In the genomic region with DNA sequence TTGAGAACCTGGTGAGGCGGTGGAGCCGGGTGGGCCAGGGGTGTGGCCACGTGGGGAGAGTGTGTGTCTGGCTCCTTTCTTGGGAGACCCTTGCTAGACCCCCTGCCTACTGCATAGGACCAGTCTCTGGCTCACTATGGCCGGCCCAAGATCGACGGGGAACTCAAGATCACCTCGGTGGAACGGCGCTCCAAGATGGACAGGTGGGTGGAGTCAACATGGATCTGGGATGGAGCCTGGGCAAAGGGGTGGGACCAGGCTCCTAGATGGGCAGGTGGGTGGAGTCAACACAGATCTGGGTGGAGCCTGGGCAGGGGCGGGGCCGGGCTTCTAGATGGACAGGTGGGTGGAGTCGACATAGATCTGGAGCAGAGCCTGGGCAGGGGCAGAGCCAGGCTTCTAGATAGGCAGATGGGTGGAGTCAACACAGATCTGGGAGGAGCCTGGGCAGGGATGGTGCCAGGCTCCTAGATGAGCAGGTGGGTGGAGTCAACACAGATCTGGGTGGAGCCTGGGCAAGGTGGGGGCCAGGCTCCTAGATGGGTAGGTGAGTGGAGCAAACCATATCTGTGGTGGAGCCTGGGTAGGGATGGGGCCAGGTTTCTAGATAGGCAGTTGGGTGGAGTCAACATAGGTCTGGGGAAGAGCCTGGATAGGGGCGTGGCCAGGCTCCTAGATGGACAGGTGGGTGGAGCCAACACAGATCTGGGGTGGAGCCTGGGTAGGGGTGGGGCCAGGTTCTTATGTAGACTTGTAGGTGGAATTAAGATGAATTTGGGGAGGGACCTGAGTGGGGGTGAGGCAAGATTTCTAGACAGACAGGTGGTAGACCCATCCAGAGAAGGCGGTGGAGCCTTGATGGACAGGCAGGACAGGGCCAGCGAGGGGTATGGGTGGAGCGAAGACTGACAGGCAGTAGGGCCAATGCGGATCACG, we compare ENCODE assay signal across 8 cellular contexts. TPM values are rescaled to one million over a fixed set of nuclear protein-coding genes. Genes with fewer than 3 reads are reported as not detected.
DNase-seq lines count a peak whose midpoint lies in the region; ATAC-seq and TF ChIP-seq lines count a peak whose summit lies in the region.

No MANE protein-coding gene starts in this region.

- peaks cover 2% of the 10 kb centered on the region for H3K4me1 ChIP-seq in parathyroid adenoma
- no peaks in the 10 kb centered on the region for H3K4me1 ChIP-seq in tibial nerve

- H3K9me3 ChIP-seq in MG63 (no peaks in the 10 kb centered on the region), parathyroid adenoma (ENCODE audit: control insufficient read depth, low read length) (no peaks in the 10 kb centered on the region), tibial nerve (peaks cover 0 to 8% (median 0%) of the 10 kb centered on the region in 4 donors)

- DNase-seq in ELR (ENCODE audit: low read depth) (peak; percentile 24), MG63 (peak; percentile 15), cortex of kidney (lab: John Stamatoyannopoulos, UW) (no peak), tibial nerve (ENCODE audit: low spot score in 2 of 2) (no peak), hippocampal formation (lab: John Stamatoyannopoulos, UW) (no peak)
- DNase-seq in activated T-cell treated with anti-CD3 and anti-CD28 coated beads, Interleukin-2, amount 50 U/mL, for 72 hours: peak; percentile 58 to 70

- peak overlapping the region; percentile 65 for H3K4me2 ChIP-seq in parathyroid adenoma (ENCODE audit: low read length)

- H3K9me3 Mint-ChIP-seq in activated T-cell treated with anti-CD3 and anti-CD28 coated beads, Interleukin-2, amount 50 U/mL, for 72 hours: no peaks in the 10 kb centered on the region

- H2AFZ ChIP-seq in parathyroid adenoma: peak overlapping the region; percentile 69

- TF ChIP-seq CTCF in parathyroid adenoma (IDR thresholded peaks at IDR 0.05) (no peak), tibial nerve (IDR thresholded peaks at IDR 0.05) (no peak)

- H3K4me3 ChIP-seq in MG63 (no peak overlapping the region), parathyroid adenoma (ENCODE audit: low read depth, low read length) (peak overlapping the region; percentile 43), tibial nerve (no peak overlapping the region)

- H3K9ac ChIP-seq in parathyroid adenoma: no peak overlapping the region

- no peaks in the 10 kb centered on the region for H3K27me3 Mint-ChIP-seq in activated T-cell treated with anti-CD3 and anti-CD28 coated beads, Interleukin-2, amount 50 U/mL, for 72 hours (ENCODE audit: low read depth)

- peaks cover 19 to 45% of the 10 kb centered on the region in 2 donors for H3K36me3 Mint-ChIP-seq in activated T-cell treated with anti-CD3 and anti-CD28 coated beads, Interleukin-2, amount 50 U/mL, for 72 hours (ENCODE audit: insufficient read depth in 2 of 2)

- ATAC-seq in activated T-cell treated with anti-CD3 and anti-CD28 coated beads, Interleukin-2, amount 50 U/mL, for 72 hours (replicated peaks in 1 of 2): peak; percentile 85 to 92
- no peak for ATAC-seq in HG03460 (IDR thresholded peaks at IDR 0.05; ENCODE audit: unreplicated experiment)

- no peak for TF ChIP-seq EP300 in tibial nerve (IDR thresholded peaks at IDR 0.05)

- no peaks in the 10 kb centered on the region for H3K36me3 ChIP-seq in MG63
- H3K36me3 ChIP-seq in parathyroid adenoma (ENCODE audit: control insufficient read depth, insufficient read depth, low read length): no peaks in the 10 kb centered on the region
- H3K36me3 ChIP-seq in tibial nerve: peaks cover 0 to 13% (median 0%) of the 10 kb centered on the region in 3 donors

- H3K4me3 Mint-ChIP-seq in activated T-cell treated with anti-CD3 and anti-CD28 coated beads, Interleukin-2, amount 50 U/mL, for 72 hours: no peak overlapping the region

- H3K27me3 ChIP-seq in MG63 (no peaks in the 10 kb centered on the region), parathyroid adenoma (ENCODE audit: control insufficient read depth, insufficient read depth, low read length) (no peaks in the 10 kb centered on the region), tibial nerve (no peaks in the 10 kb centered on the region)

- H3K79me2 ChIP-seq in parathyroid adenoma: no peaks in the 10 kb centered on the region

- H3K27ac Mint-ChIP-seq in activated T-cell treated with anti-CD3 and anti-CD28 coated beads, Interleukin-2, amount 50 U/mL, for 72 hours: no peak overlapping the region

- 66 to 69% methylated on average over 18 of the region's 18 CpGs for WGBS in tibial nerve, 2 donors

- no peak for TF ChIP-seq POLR2A in tibial nerve (IDR thresholded peaks at IDR 0.05)

- peaks cover 10% of the 10 kb centered on the region for H3K4me1 Mint-ChIP-seq in activated T-cell treated with anti-CD3 and anti-CD28 coated beads, Interleukin-2, amount 50 U/mL, for 72 hours (ENCODE audit: low read depth)

- H3K27ac ChIP-seq in parathyroid adenoma (no peak overlapping the region), tibial nerve (no peak overlapping the region)

RNA-seq across cellular contexts. Expression of a gene that starts 56.5 kb away (rescaled TPM):
- total RNA-seq in MG63 (2014; rRNA removed; shearing (Covaris generic); ENCODE audit: low replicate concordance): 0.63 TPM in 1 of 2 replicates, not detected in the other
- total RNA-seq in activated T-cell treated with anti-CD3 and anti-CD28 coated beads, Interleukin-2, amount 50 U/mL, for 72 hours: 100 to 1,000 TPM; 111 to 114 TPM
- total RNA-seq in tibial nerve: 10 to 100 TPM in 1 of 4 donors, 1 to 10 TPM in 3; 4.0 to 16.2 (median 5.8) TPM

RNA-seq across cellular contexts. Expression of a gene that starts 58.4 kb away (rescaled TPM):
- 17.3 and 17.8 TPM in 2 replicates for total RNA-seq in MG63 (2014; rRNA removed; shearing (Covaris generic); ENCODE audit: low replicate concordance)
- 10 to 100 TPM; 14.3 to 15.8 TPM for total RNA-seq in activated T-cell treated with anti-CD3 and anti-CD28 coated beads, Interleukin-2, amount 50 U/mL, for 72 hours
- 1 to 10 TPM in 1 of 4 donors, under 1 TPM in 2, not detected in 1; 0.20 to 1.7 (median 0.21) TPM for total RNA-seq in tibial nerve

Comparison
In these comparisons a context has a peak if more than half of its experiments do, and no peak if none do; other contexts are left out.
1. DNase-seq: peak in ELR (single experiment), MG63 (single experiment) and activated T-cell treated with anti-CD3 and anti-CD28 coated beads, Interleukin-2, amount 50 U/mL, for 72 hours (2 of 2); none in cortex of kidney (single experiment), tibial nerve (0 of 2) and hippocampal formation (0 of 2).
2. RNA of a gene that starts 56.5 kb away (total RNA-seq): 111 to 114 TPM in activated T-cell treated with anti-CD3 and anti-CD28 coated beads, Interleukin-2, amount 50 U/mL, for 72 hours; 4.0 to 16.2 TPM in tibial nerve and 0.63 TPM in MG63; every median in the first group is over 4 times any median in the second.